17 cellular contexts compared by ENCODE assay signal in the genomic region with DNA sequence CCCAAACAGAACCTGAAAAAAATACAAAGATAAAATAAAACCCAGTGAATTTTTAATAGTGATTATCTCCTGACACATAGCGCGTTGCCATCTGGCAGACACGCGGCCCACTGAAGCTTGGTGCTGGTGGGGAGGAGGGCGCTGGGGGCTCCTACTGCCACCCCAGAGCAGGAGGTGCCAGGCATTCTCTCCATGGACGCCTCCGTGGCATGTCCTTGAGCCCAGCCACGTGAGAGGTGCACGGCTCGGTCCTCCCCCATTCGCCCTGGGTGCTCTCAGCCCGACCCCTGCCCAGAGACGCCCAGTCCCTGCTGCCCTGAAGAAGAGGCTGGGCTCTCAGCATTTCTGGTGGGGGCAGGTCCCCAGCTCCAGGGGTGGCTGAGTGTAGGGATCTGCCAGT.
DNase-seq lines count a peak whose midpoint lies in the region; ATAC-seq, FAIRE-seq and TF ChIP-seq lines count a peak whose summit lies in the region.
"Had no signal": no experiment of that assay in that cellular context is flagged by ENCODE, and none has a peak within 500 bp of the region (broad histone marks: within the 10 kb centered on the region; RNA-seq: fewer than 3 reads in every experiment).

No MANE protein-coding gene starts in this region.

- no peak overlapping the region for H2BK120ac ChIP-seq in H1 (replicated peaks; ENCODE audit: low read depth, low read length)

- no peak overlapping the region; the same call in 1 of the 2 replicates for H4K8ac ChIP-seq in H1 (ENCODE audit: extremely low read depth, insufficient read depth, low read length)

- CTCF ChIA-PET in HepG2 (lab: Yijun Ruan, JAX; ENCODE audit: low intra/inter-chr PET ratio, low total read pairs) (interaction anchor here (1.2 kb wide), 1 partner anchor 50 kb away, joined by 5 read pairs; no protein-coding TSS in a partner anchor), H1 (lab: Charles Lee; ENCODE audit: partially characterized antibody) (interaction anchor here (0.8 to 15.1 kb wide), 20 partner anchors 11 to 356 kb away, joined by 3 to 277 read pairs (median 5); no protein-coding TSS in a partner anchor)

- no peaks in the 10 kb centered on the region; the same call in 1 of the 2 replicates for H3K23me2 ChIP-seq in H1 (ENCODE audit: low read depth, low read length)

- H4K91ac ChIP-seq in H1 (replicated peaks; ENCODE audit: insufficient read length, low read length), result no peak overlapping the region

- TF ChIP-seq CTCF in HepG2 (CRISPR knock-in tag; IDR thresholded peaks at IDR 0.05) (no peak), right lobe of liver (IDR thresholded peaks at IDR 0.05) (no peak), H1 (IDR thresholded peaks at IDR 0.05; ENCODE audit: control extremely low read depth in 1 of 3, insufficient read depth in 1 of 3, low read depth in 1 of 3, low read length in 3 of 3) (no peak)

- DNase-seq in DMS 273 (lab: John Stamatoyannopoulos, UW; ENCODE audit: unreplicated experiment), result peak; percentile 58
- no peak for DNase-seq in DMS 273 treated with DMSO at 0.1 percent for 48 hours (lab: John Stamatoyannopoulos, UW)
- DNase-seq in HepG2 (ENCODE audit: low spot score), result no peak
- DNase-seq in right lobe of liver, result no peak
- no peak for DNase-seq in H1 (ENCODE audit: low read depth in 1 of 2, low spot score in 2 of 2)
- no peak for DNase-seq in ACHN
- DNase-seq in NCI-H345 (lab: John Stamatoyannopoulos, UW), result no peak
- DNase-seq: AML-193; C1 segment of cervical spinal cord; CD4-positive, alpha-beta memory T cell; H9; IMR-90; KBM-7 had no signal

- no peak overlapping the region for H3K14ac ChIP-seq in H1 (ENCODE audit: insufficient read length)

- BruUV-seq in HepG2 (replicated peaks; lab: Mats Ljungman, UMichigan), result no TSS peak

- no peaks in the 10 kb centered on the region for H3K79me1 ChIP-seq in H1 (ENCODE audit: low read depth, low read length)

- peaks cover 27% of the 10 kb centered on the region for H3K4me1 ChIP-seq in HepG2 (ENCODE audit: insufficient read depth, low read length)
- H3K4me1 ChIP-seq in right lobe of liver, result peaks cover 0 to 6% (median 2%) of the 10 kb centered on the region in 4 donors
- H3K4me1 ChIP-seq in H1 (replicated peaks in 1 of 4; ENCODE audit: control insufficient read depth in 3 of 4, insufficient read depth in 4 of 4, low read length in 3 of 4), result peaks cover 4 to 23% (median 13%) of the 10 kb centered on the region in 4 experiments

- H3K9me3 ChIP-seq in HepG2 (ENCODE audit: low read length), result no peaks in the 10 kb centered on the region
- H3K9me3 ChIP-seq in right lobe of liver, result no peaks in the 10 kb centered on the region
- no peaks in the 10 kb centered on the region for H3K9me3 ChIP-seq in H1 (ENCODE audit: insufficient read depth in 2 of 2, low read depth in 1 of 2, low read length in 1 of 2)

- H3K4ac ChIP-seq in H1 (replicated peaks; ENCODE audit: insufficient read length, low read depth, low read length), result no peak overlapping the region

- no peak overlapping the region for H4K5ac ChIP-seq in H1 (ENCODE audit: insufficient read length, low read depth, low read length)

- TF ChIP-seq RAD21 in HepG2 (CRISPR knock-in tag; IDR thresholded peaks at IDR 0.05) (no peak), H1 (IDR thresholded peaks at IDR 0.05 in 1 of 2, conservative IDR thresholded peaks at IDR 0.05 in 1 of 2; ENCODE audit: low read depth in 2 of 2, low read length in 2 of 2) (no peak)

- no peak overlapping the region for H2AK5ac ChIP-seq in H1 (ENCODE audit: low read depth, low read length)

- H3K36me3 ChIP-seq in HepG2 (replicated peaks in 1 of 2; ENCODE audit: control insufficient read depth in 1 of 2, insufficient read depth in 2 of 2, low read length in 2 of 2) (no peaks in the 10 kb centered on the region), right lobe of liver (no peaks in the 10 kb centered on the region), H1 (ENCODE audit: control insufficient read depth in 2 of 4, insufficient read depth in 4 of 4, low read length in 3 of 4) (no peaks in the 10 kb centered on the region)

- WGBS in HepG2 (ENCODE audit: low lambda C conversion rate), result 91% methylated on average over 5 of the region's 13 CpGs
- WGBS in right lobe of liver (ENCODE audit: insufficient coverage, low coverage, low lambda C conversion rate, missing lambda C conversion rate), result 74% methylated on average over 7 of the region's 13 CpGs
- 90% methylated on average over 13 of the region's 13 CpGs; no CpG with 5 or more reads in 1 of the 2 experiments for WGBS in H1 (ENCODE audit: extremely low coverage in 1 of 2, insufficient coverage in 1 of 2, insufficient read length in 1 of 2, insufficient replicate concordance in 2 of 2, low coverage in 1 of 2, low lambda C conversion rate in 2 of 2, missing lambda C conversion rate in 1 of 2), 2 experiments

- H2BK20ac ChIP-seq in H1 (ENCODE audit: low read length), result no peak overlapping the region

- H3K4me3 ChIP-seq in HepG2 (replicated peaks in 1 of 3; ENCODE audit: insufficient read depth in 1 of 3, low read depth in 2 of 3, low read length in 3 of 3), result no peak overlapping the region
- no peak overlapping the region for H3K4me3 ChIP-seq in right lobe of liver
- no peak overlapping the region for H3K4me3 ChIP-seq in H1 (ENCODE audit: extremely low read depth in 1 of 4, insufficient read depth in 2 of 4, low read depth in 3 of 4, low read length in 4 of 4)
- H3K4me3 ChIP-seq: GM23338 had no signal

- TF ChIP-seq POLR2A in HepG2 (IDR thresholded peaks at IDR 0.05; ENCODE audit: insufficient read depth in 1 of 2, low read depth in 2 of 2, low read length in 2 of 2) (no peak), right lobe of liver (IDR thresholded peaks at IDR 0.05) (no peak), H1 (IDR thresholded peaks at IDR 0.05; ENCODE audit: control extremely low read depth in 1 of 2, low read depth in 2 of 2, low read length in 2 of 2) (no peak)

- no peak overlapping the region for H3K23ac ChIP-seq in H1 (ENCODE audit: insufficient read length)

- H3K4me2 ChIP-seq in HepG2 (ENCODE audit: low read depth, low read length), result no peak overlapping the region
- H3K4me2 ChIP-seq in H1 (ENCODE audit: insufficient read depth in 1 of 2, low read depth in 2 of 2, low read length in 2 of 2), result no peak overlapping the region
- H3K4me2 ChIP-seq: GM23338 had no signal

- H2AFZ ChIP-seq in HepG2 (ENCODE audit: low read length), result no peak overlapping the region
- no peak overlapping the region for H2AFZ ChIP-seq in H1 (ENCODE audit: low read length)
- H2AFZ ChIP-seq: GM23338 had no signal

- H3K18ac ChIP-seq in H1 (ENCODE audit: extremely low read depth, low read length), result peak overlapping the region; percentile 28; the same call in 1 of the 2 replicates

- in situ Hi-C loops in HepG2 (cut with HindIII; ENCODE audit: extremely low pct_ligation_motif_present, low pct_unique_long_range_greater_than_20kb), result no loop called here
- in situ Hi-C loops in ACHN (cut with HindIII; ENCODE audit: low pct_ligation_motif_present, low pct_unique_long_range_greater_than_20kb, low sequenced_read_pairs), result no loop called here

- ATAC-seq in HepG2 (no peak), right lobe of liver (no peak), GM19023 (IDR thresholded peaks at IDR 0.05; ENCODE audit: unreplicated experiment) (no peak)
- ATAC-seq: GM23338 had no signal

- intact Hi-C loops in HepG2 (cut with micrococcal nuclease; ENCODE audit: unreplicated experiment), result loop anchor here (1.0 kb wide), 1 partner anchor 43 kb away; no protein-coding TSS in a partner anchor
- intact Hi-C loops in right lobe of liver (cut with DNase I), result no loop called here

- no peak overlapping the region for H2BK5ac ChIP-seq in H1 (ENCODE audit: low read depth, low read length)

- peaks cover 8% of the 10 kb centered on the region; the same call in 1 of the 2 replicates for H4K20me1 ChIP-seq in HepG2 (ENCODE audit: insufficient read depth, low read length)
- H4K20me1 ChIP-seq in H1 (replicated peaks in 1 of 2; ENCODE audit: control insufficient read depth in 1 of 2, insufficient read depth in 2 of 2, low read length in 2 of 2), result no peaks in the 10 kb centered on the region

- no peak overlapping the region for H3K56ac ChIP-seq in H1 (replicated peaks; ENCODE audit: insufficient read length, low read depth, low read length)

- H3K27me3 ChIP-seq in HepG2 (ENCODE audit: control insufficient read depth in 1 of 2, insufficient read depth in 2 of 2, low read length in 2 of 2) (peaks cover 21 to 61% of the 10 kb centered on the region in 2 experiments), right lobe of liver (no peaks in the 10 kb centered on the region), H1 (replicated peaks in 1 of 4; ENCODE audit: control insufficient read depth in 3 of 4, extremely low read depth in 1 of 4, insufficient read depth in 3 of 4, low read length in 3 of 4) (no peaks in the 10 kb centered on the region; a peak in 1 of 7 replicates)

- H3K79me2 ChIP-seq in HepG2 (ENCODE audit: insufficient read depth, low read length) (no peaks in the 10 kb centered on the region), H1 (ENCODE audit: control insufficient read depth in 1 of 2, insufficient read depth in 2 of 2, low read length in 2 of 2) (no peaks in the 10 kb centered on the region)

- POLR2A ChIA-PET in HepG2 (lab: Yijun Ruan, JAX) (no interaction called here), H1 (lab: Charles Lee; ENCODE audit: partially characterized antibody) (interaction anchor here (1.7 to 2.5 kb wide), 2 partner anchors 9 to 20 kb away, joined by 4 to 8 read pairs; no protein-coding TSS in a partner anchor)

- TF ChIP-seq EP300 in HepG2 (IDR thresholded peaks at IDR 0.05; ENCODE audit: low read depth in 2 of 2, low read length in 2 of 2) (no peak), HepG2 (CRISPR knock-in tag; IDR thresholded peaks at IDR 0.05; ENCODE audit: borderline replicate concordance) (no peak), H1 (IDR thresholded peaks at IDR 0.05; ENCODE audit: borderline replicate concordance in 1 of 2, low read depth in 2 of 2, low read length in 2 of 2) (no peak)

- no peak overlapping the region for H3K9ac ChIP-seq in HepG2 (ENCODE audit: insufficient read depth, low read depth, low read length)
- no peak overlapping the region for H3K9ac ChIP-seq in H1 (replicated peaks in 1 of 4; ENCODE audit: extremely low read depth in 1 of 4, low read depth in 3 of 4, low read length in 3 of 4)

- no peak overlapping the region for H2BK12ac ChIP-seq in H1 (ENCODE audit: low read depth, low read length)

- H2BK15ac ChIP-seq in H1 (ENCODE audit: low read length), result no peak overlapping the region

- H3K27ac ChIP-seq in HepG2 (ENCODE audit: extremely low read length, insufficient read depth, low read length) (no peak overlapping the region), right lobe of liver (no peak overlapping the region), H1 (ENCODE audit: low read depth, low read length) (no peak overlapping the region)
- H3K27ac ChIP-seq: 22Rv1 had no signal

- no peak for FAIRE-seq in HepG2 (lab: Jason Lieb, UNC)
- no peak for FAIRE-seq in H1 (lab: Jason Lieb, UNC)
- FAIRE-seq: GM18507 had no signal

TF ChIP-seq in HepG2, 621 proteins besides CTCF, POLR2A, EP300 and RAD21:
- TF ChIP-seq KDM3A (CRISPR knock-in tag; IDR thresholded peaks at IDR 0.05; ENCODE audit: low read depth), result no peak
- TF ChIP-seq ZNF263 (CRISPR knock-in tag; IDR thresholded peaks at IDR 0.05), result peak; percentile 49; the same call in 1 of the 2 replicates
TF ChIP-seq in HepG2: peak in this region for 1.

TF ChIP-seq in H1, 55 proteins besides CTCF, POLR2A, EP300 and RAD21:
- TF ChIP-seq PHF8 (conservative IDR thresholded peaks at IDR 0.05; ENCODE audit: low read depth, low read length), result no peak
